In the genomic region with DNA sequence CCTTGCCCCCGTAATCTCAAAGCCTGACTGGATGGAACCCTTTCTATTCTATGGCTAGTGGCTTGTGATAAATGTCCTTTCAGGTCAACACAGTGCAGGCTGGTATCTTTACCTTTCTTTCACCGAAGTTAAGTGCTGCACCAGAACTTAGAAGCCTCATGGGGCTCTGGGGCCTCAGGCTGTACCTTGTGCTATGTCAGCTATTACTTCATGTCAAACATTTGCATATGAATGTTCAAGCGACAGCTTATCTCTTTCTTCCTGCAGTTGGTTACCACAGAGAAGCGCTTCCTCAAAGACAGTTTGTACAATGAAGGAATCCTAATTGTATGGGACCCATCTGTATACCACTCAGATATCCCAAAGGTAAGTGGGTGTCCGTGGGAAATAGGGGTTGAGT, we compare ENCODE assay signal across 16 cellular contexts.
DNase-seq lines count a peak whose midpoint lies in the region; ATAC-seq, FAIRE-seq and TF ChIP-seq lines count a peak whose summit lies in the region.
"Had no signal": no experiment of that assay in that cellular context is flagged by ENCODE, and none has a peak within 500 bp of the region (broad histone marks: within the 10 kb centered on the region; RNA-seq: fewer than 3 reads in every experiment).

No MANE protein-coding gene starts in this region.

- H3K9me1 ChIP-seq in K562 (ENCODE audit: control insufficient read depth, insufficient read depth, low read length) = peaks cover 3% of the 10 kb centered on the region

- peak; percentile 51 for ATAC-seq in HG03103 (IDR thresholded peaks at IDR 0.05; ENCODE audit: low read depth, unreplicated experiment)
- peak; percentile 67 for ATAC-seq in K562
- ATAC-seq in GM21737 (IDR thresholded peaks at IDR 0.05; ENCODE audit: unreplicated experiment) = no peak
- no peak for ATAC-seq in GM18907 (IDR thresholded peaks at IDR 0.05; ENCODE audit: unreplicated experiment)
- ATAC-seq in HG03520 (IDR thresholded peaks at IDR 0.05; ENCODE audit: unreplicated experiment) = no peak
- ATAC-seq: foreskin keratinocyte had no signal

- H4K20me1 ChIP-seq in OCI-LY1 (ENCODE audit: insufficient read depth, low read length) (no peaks in the 10 kb centered on the region), K562 (replicated peaks; ENCODE audit: control insufficient read depth, insufficient read depth, low read length) (0 out of 2 replicates have a peak, but pooled peaks cover 3% of the 10 kb centered on the region)

- no TSS peak for BruUV-seq in K562 (replicated peaks; lab: Mats Ljungman, UMichigan)

- TF ChIP-seq POLR2A in K562 (conservative IDR thresholded peaks at IDR 0.05) = no peak

- H3K36me3 ChIP-seq in OCI-LY1 (ENCODE audit: insufficient read depth, low read length) = peaks cover 92% of the 10 kb centered on the region
- H3K36me3 ChIP-seq in K562 (ENCODE audit: control insufficient read depth, insufficient read depth, low read length) = peaks cover 85% of the 10 kb centered on the region
- H3K36me3 ChIP-seq: brain microvascular endothelial cell had no signal

- CTCF ChIA-PET in K562 (lab: Yijun Ruan, JAX; ENCODE audit: low intra/inter-chr PET ratio) = no interaction called here

- H2AFZ ChIP-seq in OCI-LY1 (ENCODE audit: low read length) (no peak overlapping the region), K562 (ENCODE audit: low read depth, low read length) (0 out of 2 replicates have a peak overlapping the region, but pooled peaks have one; percentile 28)

- H3K4me2 ChIP-seq in OCI-LY1 (ENCODE audit: low read length) (peak overlapping the region; percentile 39), K562 (ENCODE audit: insufficient read depth, low read length) (no peak overlapping the region)
- H3K4me2 ChIP-seq: KMS-11 had no signal

- intact Hi-C loops in K562 (cut with micrococcal nuclease) = no loop called here

- POLR2A ChIA-PET in K562 (lab: Yijun Ruan, JAX) = no interaction called here

- TF ChIP-seq CTCF in OCI-LY1 (IDR thresholded peaks at IDR 0.05; ENCODE audit: low read length) (no peak), K562 (IDR thresholded peaks at IDR 0.05 in 2 of 3, conservative IDR thresholded peaks at IDR 0.05 in 1 of 3; ENCODE audit: insufficient read depth in 2 of 3, low read depth in 1 of 3, low read length in 3 of 3) (no peak)

- TF ChIP-seq EP300 in K562 (IDR thresholded peaks at IDR 0.05; ENCODE audit: low read length) = no peak

- H3K79me2 ChIP-seq in OCI-LY1 (ENCODE audit: insufficient read depth, low read length) (no peaks in the 10 kb centered on the region), K562 (ENCODE audit: control insufficient read depth, insufficient read depth, low read length) (no peaks in the 10 kb centered on the region)

- H3K4me1 ChIP-seq in OCI-LY1 (ENCODE audit: insufficient read depth, low read length, severe bottlenecking) (peaks cover 60% of the 10 kb centered on the region), K562 (replicated peaks in 1 of 2; ENCODE audit: control insufficient read depth in 2 of 2, insufficient read depth in 2 of 2, low read length in 2 of 2) (peaks cover 3 to 8% of the 10 kb centered on the region in 2 experiments; a peak in 4 of 5 replicates)
- H3K4me1 ChIP-seq: foreskin keratinocyte had no signal

- no peak for TF ChIP-seq RAD21 in K562 (CRISPR knock-in tag; conservative IDR thresholded peaks at IDR 0.05 in 1 of 2, IDR thresholded peaks at IDR 0.05 in 1 of 2)

- H3K9ac ChIP-seq in OCI-LY1 (ENCODE audit: low read length) (peak overlapping the region; percentile 31; the same call in 1 of the 2 replicates), K562 (ENCODE audit: insufficient read depth in 1 of 2, low read depth in 2 of 2, low read length in 2 of 2) (no peak overlapping the region; a peak in 1 of 4 replicates)
- H3K9ac ChIP-seq: KMS-11 had no signal

- peak; percentile 23 for DNase-seq in GF-D8 (lab: John Stamatoyannopoulos, UW)
- DNase-seq in K562 (ENCODE audit: extremely low read depth in 1 of 4, low spot score in 3 of 4) = peak in 2 of 4 experiments; percentile 20 to 34
- DNase-seq in NCI-H1417 (lab: John Stamatoyannopoulos, UW) = no peak
- DNase-seq: activated CD4-positive, alpha-beta T cell treated with anti-CD3 and anti-CD28 coated beads for 4 hours; brain microvascular endothelial cell; C1 segment of cervical spinal cord; effector CD4-positive, alpha-beta T cell; foreskin keratinocyte; NCI-H2081 treated with DMSO at 0.1 percent for 48 hours; SW 1271 had no signal

- H3K9me3 ChIP-seq in OCI-LY1 (ENCODE audit: low read length) = no peaks in the 10 kb centered on the region
- no peaks in the 10 kb centered on the region for H3K9me3 ChIP-seq in K562 (replicated peaks; ENCODE audit: control insufficient read depth, insufficient read depth, low read depth, low read length)

- 43% methylated on average over 5 of the region's 5 CpGs for WGBS in K562 (ENCODE audit: insufficient coverage, low coverage, missing lambda C conversion rate)

- no peaks in the 10 kb centered on the region for H3F3A ChIP-seq in OCI-LY1 (ENCODE audit: insufficient read depth, low read length)

- FAIRE-seq in K562 (lab: Jason Lieb, UNC) = no peak

- no peaks in the 10 kb centered on the region for H3K9me2 ChIP-seq in OCI-LY1 (ENCODE audit: low read depth, low read length)

- in situ Hi-C loops in K562 (cut with MboI) = no loop called here

- H3K27ac ChIP-seq in OCI-LY1 (ENCODE audit: low read depth, low read length, poor library complexity, severe bottlenecking) (peak overlapping the region; percentile 98), K562 (ENCODE audit: extremely low read depth, low read depth, low read length) (peak overlapping the region; percentile 50; the same call in 1 of the 3 replicates)
- H3K27ac ChIP-seq: brain microvascular endothelial cell, foreskin keratinocyte, KMS-11 had no signal

- no peaks in the 10 kb centered on the region for H3K27me3 ChIP-seq in OCI-LY1 (ENCODE audit: insufficient read depth, low read length)
- H3K27me3 ChIP-seq in K562 (ENCODE audit: control insufficient read depth in 2 of 2, insufficient read depth in 2 of 2, low read length in 2 of 2) = no peaks in the 10 kb centered on the region
- H3K27me3 ChIP-seq: brain microvascular endothelial cell, foreskin keratinocyte had no signal

- H3K4me3 ChIP-seq in OCI-LY1 (ENCODE audit: low read depth, low read length, poor library complexity, severe bottlenecking) (peak overlapping the region; percentile 16), K562 (no peak overlapping the region)

TF ChIP-seq in K562, 482 proteins besides CTCF, POLR2A, EP300 and RAD21 (continues in another document):
- peak; percentile 28; the same call in 1 of the 2 replicates for TF ChIP-seq MAFF (IDR thresholded peaks at IDR 0.05; ENCODE audit: low read length)
- TF ChIP-seq, protein P1, sequence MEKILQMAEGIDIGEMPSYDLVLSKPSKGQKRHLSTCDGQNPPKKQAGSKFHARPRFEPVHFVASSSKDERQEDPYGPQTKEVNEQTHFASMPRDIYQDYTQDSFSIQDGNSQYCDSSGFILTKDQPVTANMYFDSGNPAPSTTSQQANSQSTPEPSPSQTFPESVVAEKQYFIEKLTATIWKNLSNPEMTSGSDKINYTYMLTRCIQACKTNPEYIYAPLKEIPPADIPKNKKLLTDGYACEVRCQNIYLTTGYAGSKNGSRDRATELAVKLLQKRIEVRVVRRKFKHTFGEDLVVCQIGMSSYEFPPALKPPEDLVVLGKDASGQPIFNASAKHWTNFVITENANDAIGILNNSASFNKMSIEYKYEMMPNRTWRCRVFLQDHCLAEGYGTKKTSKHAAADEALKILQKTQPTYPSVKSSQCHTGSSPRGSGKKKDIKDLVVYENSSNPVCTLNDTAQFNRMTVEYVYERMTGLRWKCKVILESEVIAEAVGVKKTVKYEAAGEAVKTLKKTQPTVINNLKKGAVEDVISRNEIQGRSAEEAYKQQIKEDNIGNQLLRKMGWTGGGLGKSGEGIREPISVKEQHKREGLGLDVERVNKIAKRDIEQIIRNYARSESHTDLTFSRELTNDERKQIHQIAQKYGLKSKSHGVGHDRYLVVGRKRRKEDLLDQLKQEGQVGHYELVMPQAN (IDR thresholded peaks at IDR 0.05; ENCODE audit: borderline replicate concordance) = no peak
- TF ChIP-seq TRIM24 (IDR thresholded peaks at IDR 0.05) = no peak
- TF ChIP-seq MEIS2 (IDR thresholded peaks at IDR 0.05; ENCODE audit: partially characterized antibody) = no peak
- TF ChIP-seq C11orf30 (IDR thresholded peaks at IDR 0.05; ENCODE audit: low read depth) = peak; percentile 64; the same call in 1 of the 2 replicates
- no peak for TF ChIP-seq ZNF212 (CRISPR knock-in tag; IDR thresholded peaks at IDR 0.05)
- TF ChIP-seq CCAR2 (IDR thresholded peaks at IDR 0.05; ENCODE audit: low read depth, low read length) = no peak
- TF ChIP-seq SP1 (CRISPR knock-in tag; IDR thresholded peaks at IDR 0.05) = 0 out of 2 replicates have a peak, but pooled peaks have one; percentile 16
- TF ChIP-seq, protein P2, sequence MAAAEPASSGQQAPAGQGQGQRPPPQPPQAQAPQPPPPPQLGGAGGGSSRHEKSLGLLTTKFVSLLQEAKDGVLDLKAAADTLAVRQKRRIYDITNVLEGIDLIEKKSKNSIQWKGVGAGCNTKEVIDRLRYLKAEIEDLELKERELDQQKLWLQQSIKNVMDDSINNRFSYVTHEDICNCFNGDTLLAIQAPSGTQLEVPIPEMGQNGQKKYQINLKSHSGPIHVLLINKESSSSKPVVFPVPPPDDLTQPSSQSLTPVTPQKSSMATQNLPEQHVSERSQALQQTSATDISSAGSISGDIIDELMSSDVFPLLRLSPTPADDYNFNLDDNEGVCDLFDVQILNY (CRISPR knock-in tag; IDR thresholded peaks at IDR 0.05) = no peak
- TF ChIP-seq ZNF586 (CRISPR knock-in tag; conservative IDR thresholded peaks at IDR 0.05) = no peak
- TF ChIP-seq HIVEP1 (CRISPR knock-in tag; IDR thresholded peaks at IDR 0.05) = no peak

Comparison
In these comparisons a context has a peak if more than half of its experiments do, and no peak if none do; other contexts are left out.
1. ATAC-seq: peak in HG03103 (single experiment) and K562 (single experiment); none in GM21737 (single experiment), GM18907 (single experiment) and HG03520 (single experiment).